In genomic region chr5:92560698-92561361, GRCh38 we compare ENCODE assay signal across 11 cellular contexts.
DNase-seq lines count a peak whose midpoint lies in the region; ATAC-seq and TF ChIP-seq lines count a peak whose summit lies in the region.
"Had no signal": no experiment of that assay in that cellular context is flagged by ENCODE, and none has a peak within 500 bp of the region (broad histone marks: within the 10 kb centered on the region; RNA-seq: fewer than 3 reads in every experiment).

No MANE protein-coding gene starts in this region.

- no peaks in the 10 kb centered on the region for H3K4me1 Mint-ChIP-seq in progenitor cell of endocrine pancreas (ENCODE audit: low read depth)
- H3K4me1 Mint-ChIP-seq: stimulated activated effector memory CD8-positive, alpha-beta T cell treated with anti-CD3 and anti-CD28 coated beads, Interleukin-12 subunit alpha, Interleukin-12 subunit beta, amount 100 ng/mL, for 72 hours had no signal

- no peaks in the 10 kb centered on the region for H3K36me3 Mint-ChIP-seq in progenitor cell of endocrine pancreas (ENCODE audit: insufficient read depth)
- H3K36me3 Mint-ChIP-seq: stimulated activated effector memory CD8-positive, alpha-beta T cell treated with anti-CD3 and anti-CD28 coated beads, Interleukin-12 subunit alpha, Interleukin-12 subunit beta, amount 100 ng/mL, for 72 hours had no signal

- no CpG with 5 or more reads among the region's 4 CpGs for WGBS in mesenchymal stem cell

- H3K4me2 ChIP-seq in mesenchymal stem cell (ENCODE audit: low read length, poor library complexity, severe bottlenecking): peak overlapping the region; percentile 4

- no peak overlapping the region for H3K4me3 Mint-ChIP-seq in progenitor cell of endocrine pancreas (ENCODE audit: low read depth)
- H3K4me3 Mint-ChIP-seq: activated T-helper 1 cell treated with anti-CD3 and anti-CD28 coated beads, Interleukin-12 subunit alpha, Interleukin-12 subunit beta, Interleukin-2, Interleukin-4 antibody, amounts not matched to agents 30 ng/mL and 10 ng/mL and 1 ng/mL, durations not matched to agents 14 hours and 24 hours and 36 hours; stimulated activated effector memory CD8-positive, alpha-beta T cell treated with anti-CD3 and anti-CD28 coated beads, Interleukin-12 subunit alpha, Interleukin-12 subunit beta, amount 100 ng/mL, for 72 hours had no signal

- no peak overlapping the region for H3K27ac Mint-ChIP-seq in progenitor cell of endocrine pancreas
- H3K27ac Mint-ChIP-seq: activated T-helper 1 cell treated with anti-CD3 and anti-CD28 coated beads, Interleukin-12 subunit alpha, Interleukin-12 subunit beta, Interleukin-2, Interleukin-4 antibody, amounts not matched to agents 30 ng/mL and 10 ng/mL and 1 ng/mL, durations not matched to agents 14 hours and 24 hours and 36 hours; stimulated activated effector memory CD8-positive, alpha-beta T cell treated with anti-CD3 and anti-CD28 coated beads, Interleukin-12 subunit alpha, Interleukin-12 subunit beta, amount 100 ng/mL, for 72 hours had no signal

- H2AFZ ChIP-seq in mesenchymal stem cell (ENCODE audit: low read depth, low read length): peak overlapping the region; percentile 39

- H3K4me3 ChIP-seq in mesenchymal stem cell (ENCODE audit: insufficient read depth in 1 of 2, low read depth in 1 of 2, low read length in 2 of 2): peak overlapping the region in 1 of 2 experiments; percentile 31

- H2BK15ac ChIP-seq in mesenchymal stem cell (ENCODE audit: low read depth, poor library complexity, severe bottlenecking): no peak overlapping the region

- no peak overlapping the region for H4K8ac ChIP-seq in mesenchymal stem cell (ENCODE audit: low read length)

- H3K9me3 Mint-ChIP-seq in progenitor cell of endocrine pancreas (ENCODE audit: low read depth): no peaks in the 10 kb centered on the region
- H3K9me3 Mint-ChIP-seq: activated T-helper 1 cell treated with anti-CD3 and anti-CD28 coated beads, Interleukin-12 subunit alpha, Interleukin-12 subunit beta, Interleukin-2, Interleukin-4 antibody, amounts not matched to agents 30 ng/mL and 10 ng/mL and 1 ng/mL, durations not matched to agents 14 hours and 24 hours and 36 hours had no signal

- H3K36me3 ChIP-seq in mesenchymal stem cell (ENCODE audit: control insufficient read depth in 1 of 2, insufficient read depth in 2 of 2, low read depth in 1 of 2, low read length in 2 of 2): no peaks in the 10 kb centered on the region

- H3K4me1 ChIP-seq in mesenchymal stem cell (ENCODE audit: control insufficient read depth, insufficient read depth, low read depth, low read length): peaks cover 1% of the 10 kb centered on the region

- no peaks in the 10 kb centered on the region for H3K9me3 ChIP-seq in mesenchymal stem cell (ENCODE audit: control insufficient read depth, low read length)

- H3K9ac ChIP-seq in mesenchymal stem cell (ENCODE audit: low read length): peak overlapping the region; percentile 24

- peak overlapping the region in 1 of 2 experiments; percentile 87 for H3K4ac ChIP-seq in mesenchymal stem cell (ENCODE audit: low read depth in 1 of 2, low read length in 2 of 2)

- peak overlapping the region in 1 of 2 experiments; percentile 85 for H3K18ac ChIP-seq in mesenchymal stem cell (ENCODE audit: low read depth in 1 of 2, low read length in 2 of 2)

- H3K14ac ChIP-seq in mesenchymal stem cell (ENCODE audit: low read length in 2 of 2): no peak overlapping the region

- ATAC-seq in HG03378 (IDR thresholded peaks at IDR 0.05; ENCODE audit: unreplicated experiment): no peak
- ATAC-seq in GM19397 (IDR thresholded peaks at IDR 0.05; ENCODE audit: unreplicated experiment): no peak
- ATAC-seq: stimulated activated effector memory CD8-positive, alpha-beta T cell treated with anti-CD3 and anti-CD28 coated beads, Interleukin-12 subunit alpha, Interleukin-12 subunit beta, amount 100 ng/mL, for 72 hours had no signal

- peak overlapping the region in 1 of 2 experiments; percentile 89 for H2BK12ac ChIP-seq in mesenchymal stem cell (ENCODE audit: low read length in 2 of 2)

- H3K79me1 ChIP-seq in mesenchymal stem cell (replicated peaks; ENCODE audit: low read length, poor library complexity, severe bottlenecking): no peaks in the 10 kb centered on the region

- no peak for TF ChIP-seq CTCF in progenitor cell of endocrine pancreas (IDR thresholded peaks at IDR 0.05; ENCODE audit: unreplicated experiment)

- no peaks in the 10 kb centered on the region for H3K27me3 ChIP-seq in mesenchymal stem cell (ENCODE audit: control insufficient read depth in 1 of 2, insufficient read depth in 1 of 2, low read length in 2 of 2)

- H2BK120ac ChIP-seq in mesenchymal stem cell (ENCODE audit: low read depth, low read length): peak overlapping the region; percentile 22

- H2BK5ac ChIP-seq in mesenchymal stem cell (ENCODE audit: low read depth, low read length, poor library complexity, severe bottlenecking): peak overlapping the region; percentile 36

- H3K23ac ChIP-seq in mesenchymal stem cell (ENCODE audit: low read length in 2 of 2): no peak overlapping the region

- DNase-seq in EH (ENCODE audit: low read depth) (peak; percentile 80), NCI-H146 treated with DMSO at 0.1 percent for 48 hours (lab: John Stamatoyannopoulos, UW; ENCODE audit: unreplicated experiment) (peak; percentile 54), cerebellar cortex (ENCODE audit: low spot score) (peak; percentile 82), mesenchymal stem cell (peak; percentile 80), progenitor cell of endocrine pancreas (ENCODE audit: low spot score, unreplicated experiment) (no peak), NCI-H2081 treated with DMSO at 0.1 percent for 48 hours (lab: John Stamatoyannopoulos, UW) (no peak)
- DNase-seq: Calu3 had no signal

- H2AK5ac ChIP-seq in mesenchymal stem cell (ENCODE audit: low read length, severe bottlenecking): no peak overlapping the region

- no peak overlapping the region for H4K91ac ChIP-seq in mesenchymal stem cell (ENCODE audit: low read length)

- peak overlapping the region; percentile 95 for H3K27ac ChIP-seq in mesenchymal stem cell (ENCODE audit: low read length, poor library complexity, severe bottlenecking)

- H3K27me3 Mint-ChIP-seq in progenitor cell of endocrine pancreas: peaks cover 2% of the 10 kb centered on the region

Comparison
In these comparisons a context has a peak if more than half of its experiments do, and no peak if none do; other contexts are left out.
1. DNase-seq: peak in EH (single experiment), NCI-H146 treated with DMSO at 0.1 percent for 48 hours (single experiment), cerebellar cortex (single experiment) and mesenchymal stem cell (single experiment); none in progenitor cell of endocrine pancreas (single experiment) and NCI-H2081 treated with DMSO at 0.1 percent for 48 hours (single experiment).